1 cellular context compared by ENCODE assay signal in genomic region chr6:49634811-49635159, GRCh38.
TF ChIP-seq lines count a peak whose summit lies in the region.

No MANE protein-coding gene starts in this region.

TF ChIP-seq in K562, 482 proteins besides CTCF, POLR2A, EP300 and RAD21 (continued from another document):
- TF ChIP-seq, protein P1, sequence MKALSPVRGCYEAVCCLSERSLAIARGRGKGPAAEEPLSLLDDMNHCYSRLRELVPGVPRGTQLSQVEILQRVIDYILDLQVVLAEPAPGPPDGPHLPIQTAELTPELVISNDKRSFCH (CRISPR knock-in tag; IDR thresholded peaks at IDR 0.05), result no peak
- TF ChIP-seq, protein P1 (tag; IDR thresholded peaks at IDR 0.05), result no peak
- TF ChIP-seq STAT5B (CRISPR knock-in tag; IDR thresholded peaks at IDR 0.05), result no peak
